9 cellular contexts compared by ENCODE assay signal in the genomic region with DNA sequence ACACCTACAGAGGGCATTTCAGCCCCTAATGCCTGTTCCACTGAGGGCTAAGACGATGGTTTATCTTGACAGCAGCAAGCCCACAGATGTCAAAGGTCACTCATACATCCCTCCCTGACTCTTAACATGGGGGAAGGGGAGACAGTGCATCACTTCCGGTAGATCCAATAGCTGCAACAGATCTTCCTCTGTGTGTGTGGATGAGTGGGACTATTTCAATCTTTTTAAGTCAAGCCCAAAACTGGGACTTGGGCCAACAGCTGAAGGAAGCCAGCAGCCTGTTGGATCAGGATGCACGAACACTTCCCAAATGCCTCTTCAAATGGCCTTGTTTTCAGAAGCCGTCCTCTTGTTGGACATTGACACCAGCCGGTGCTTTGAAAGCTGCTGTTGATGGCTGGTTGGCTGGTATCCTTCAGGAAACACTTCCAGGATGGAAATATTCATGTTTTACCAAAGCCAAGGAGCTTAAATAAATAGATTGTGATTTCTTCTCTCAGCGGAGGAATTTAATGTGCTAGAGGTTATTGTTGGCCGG. TPM values are rescaled to one million over a fixed set of nuclear protein-coding genes. Genes with fewer than 3 reads are reported as not detected.
DNase-seq lines count a peak whose midpoint lies in the region; ATAC-seq and TF ChIP-seq lines count a peak whose summit lies in the region.
"Had no signal": no experiment of that assay in that cellular context is flagged by ENCODE, and none has a peak within 500 bp of the region (broad histone marks: within the 10 kb centered on the region; RNA-seq: fewer than 3 reads in every experiment).

No MANE protein-coding gene starts in this region.

- peaks cover 0 to 18% of the 10 kb centered on the region in 2 donors for H3K4me1 ChIP-seq in breast epithelium
- H3K4me1 ChIP-seq in gastrocnemius medialis: peaks cover 33 to 42% of the 10 kb centered on the region in 2 donors

- intact Hi-C loops in breast epithelium (cut with DNase I; ENCODE audit: low total_unique reads) (no loop called here), gastrocnemius medialis (cut with DNase I; ENCODE audit: low total_unique reads) (no loop called here)

- ATAC-seq in gastrocnemius medialis (peak; percentile 42 to 48), HG02759 (IDR thresholded peaks at IDR 0.05; ENCODE audit: unreplicated experiment) (no peak)

- DNase-seq in G401 (ENCODE audit: low spot score) (peak; percentile 47), breast epithelium (ENCODE audit: low spot score in 2 of 2) (peak; percentile 74 to 82), hypothalamus (lab: John Stamatoyannopoulos, UW) (peak in 26 of 51 donors; percentile 8 to 70 (median 40)), gastrocnemius medialis (peak; percentile 73 to 85), NCI-H146 (lab: John Stamatoyannopoulos, UW) (no peak), NCI-H1048 (lab: John Stamatoyannopoulos, UW) (no peak), AML-193 (lab: John Stamatoyannopoulos, UW) (no peak)
- DNase-seq: activated naive CD4-positive, alpha-beta T cell treated with anti-CD3 and anti-CD28 coated beads, Interleukin-2, amount 50 U/mL, for 16 hours had no signal

- TF ChIP-seq POLR2A in breast epithelium (IDR thresholded peaks at IDR 0.05): no peak
- no peak for TF ChIP-seq POLR2A in gastrocnemius medialis (IDR thresholded peaks at IDR 0.05)

- no peaks in the 10 kb centered on the region for H3K36me3 ChIP-seq in breast epithelium
- H3K36me3 ChIP-seq in gastrocnemius medialis: no peaks in the 10 kb centered on the region

- TF ChIP-seq CTCF in breast epithelium (IDR thresholded peaks at IDR 0.05): no peak
- TF ChIP-seq CTCF in gastrocnemius medialis (IDR thresholded peaks at IDR 0.05 in 4 of 5, conservative IDR thresholded peaks at IDR 0.05 in 1 of 5): no peak

- H3K4me3 ChIP-seq in breast epithelium (no peak overlapping the region), gastrocnemius medialis (no peak overlapping the region)

- H3K27me3 ChIP-seq in breast epithelium: no peaks in the 10 kb centered on the region
- H3K27me3 ChIP-seq in gastrocnemius medialis: no peaks in the 10 kb centered on the region

- in situ Hi-C loops in G401 (cut with HindIII; ENCODE audit: low sequenced_read_pairs): no loop called here
- in situ Hi-C loops in gastrocnemius medialis (cut with MboI; ENCODE audit: low sequenced_read_pairs in 4 of 4): no loop called here

- H3K9me3 ChIP-seq in breast epithelium (no peaks in the 10 kb centered on the region), gastrocnemius medialis (no peaks in the 10 kb centered on the region)

- peak overlapping the region; percentile 83 to 85 for H3K27ac ChIP-seq in breast epithelium
- peak overlapping the region; percentile 67 to 79 (median 72) for H3K27ac ChIP-seq in gastrocnemius medialis

RNA-seq across cellular contexts. Expression of gene IL1R2, which starts 59.2 kb away (rescaled TPM):
- not detected in 2 replicates for total RNA-seq in G401 (2014; rRNA removed; shearing (Covaris generic))
- total RNA-seq in breast epithelium (1 to 10 TPM; 8.2 to 9.8 (median 8.2) TPM), gastrocnemius medialis (10 to 100 TPM in 1 of 4 donors, 1 to 10 TPM in 3; 2.1 to 13.1 (median 5.8) TPM)

Comparison
In these comparisons a context has a peak if more than half of its experiments do, and no peak if none do; other contexts are left out.
1. DNase-seq: peak in G401 (single experiment), breast epithelium (2 of 2), hypothalamus (26 of 51) and gastrocnemius medialis (2 of 2); none in NCI-H146 (single experiment), NCI-H1048 (single experiment) and AML-193 (0 of 2).